Comparison of ENCODE assay signal across 11 cellular contexts in genomic region chr6:3322366-3322890, GRCh38.
"Had no signal": no experiment of that assay in that cellular context is flagged by ENCODE, and none has a peak within 500 bp of the region (broad histone marks: within the 10 kb centered on the region; RNA-seq: fewer than 3 reads in every experiment).

No MANE protein-coding gene starts in this region.

- H3K27me3 ChIP-seq: cardiac muscle cell, ovary, sigmoid colon, thyroid gland had no signal

- H3K9me3 ChIP-seq: ovary, sigmoid colon, thyroid gland had no signal

- H3K36me3 ChIP-seq: cardiac muscle cell, ovary, thyroid gland had no signal

- ATAC-seq: effector memory CD8-positive, alpha-beta T cell; left ventricle myocardium superior; stimulated activated naive B cell treated with anti-CD40 and anti-IgM and Interleukin-4, amounts not matched to agents 10 μg/mL and 1 μg/mL and 100 μg/mL, for 72 hours had no signal

- H3K27ac ChIP-seq: cardiac muscle cell, ovary, sigmoid colon, thyroid gland had no signal

- H3K4me3 ChIP-seq: cardiac muscle cell, ovary, sigmoid colon, thyroid gland had no signal

- DNase-seq: activated B cell treated with CpG ODN at 0.5 μM for 24 hours; activated CD4-positive, alpha-beta memory T cell treated with anti-CD3 and anti-CD28 coated beads for 36 hours; activated CD4-positive, alpha-beta T cell treated with anti-CD3 and anti-CD28 coated beads for 4 hours; activated T-cell treated with anti-CD3 and anti-CD28 coated beads for 4 hours; effector memory CD8-positive, alpha-beta T cell; left ventricle myocardium superior; ovary; sigmoid colon; stimulated activated naive B cell treated with anti-CD40 and anti-IgM and Interleukin-4, amounts not matched to agents 10 μg/mL and 1 μg/mL and 100 μg/mL, for 72 hours; thyroid gland had no signal
